1 cellular context compared by ENCODE assay signal in the genomic region with DNA sequence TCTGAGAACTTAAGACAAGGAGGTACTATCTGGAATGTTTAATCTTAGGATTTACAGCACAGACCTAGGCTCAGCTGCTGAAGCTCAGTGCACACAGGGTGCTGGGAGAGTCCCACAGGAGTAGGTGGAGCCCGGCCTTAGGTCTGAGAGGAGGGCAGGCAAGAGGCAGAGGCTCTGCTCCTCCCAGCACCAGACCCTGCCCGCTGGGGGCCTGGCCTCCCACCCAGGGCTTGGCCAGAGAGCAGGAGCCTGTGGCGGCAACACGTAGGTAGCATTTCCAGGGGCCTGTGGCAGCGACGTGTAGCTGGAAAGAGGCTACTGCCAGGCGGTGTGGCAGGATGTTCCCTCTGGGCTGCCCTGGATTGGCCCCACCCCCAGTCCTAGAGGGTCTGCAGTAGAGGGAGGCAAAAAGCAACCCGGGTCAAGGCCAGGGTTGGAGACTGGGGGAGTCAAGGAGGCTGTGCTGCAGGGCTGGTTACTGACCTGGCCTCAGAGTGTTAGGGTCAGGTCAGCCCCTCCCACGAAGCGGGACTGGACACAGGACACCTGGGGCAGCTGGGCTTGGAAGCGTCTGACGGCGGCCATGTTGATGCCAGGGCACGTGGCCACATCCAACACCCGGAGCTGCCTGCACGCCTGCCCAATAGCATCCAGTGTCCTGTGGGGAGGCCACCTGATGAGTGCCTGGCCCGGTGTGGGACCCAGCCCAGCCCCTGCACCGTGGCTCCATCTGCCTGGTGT.
TF ChIP-seq lines count a peak whose summit lies in the region.

No MANE protein-coding gene starts in this region.

TF ChIP-seq in H1, 55 proteins besides CTCF, POLR2A, EP300 and RAD21:
- TF ChIP-seq ZNF274 (IDR thresholded peaks at IDR 0.05; ENCODE audit: borderline replicate concordance, extremely low read depth, low read length) = no peak
- TF ChIP-seq YY1 (IDR thresholded peaks at IDR 0.05; ENCODE audit: low read depth, low read length) = 0 out of 2 replicates have a peak, but pooled peaks have one; percentile 61
